ENCODE assay signal across 1 cellular context in the genomic region with DNA sequence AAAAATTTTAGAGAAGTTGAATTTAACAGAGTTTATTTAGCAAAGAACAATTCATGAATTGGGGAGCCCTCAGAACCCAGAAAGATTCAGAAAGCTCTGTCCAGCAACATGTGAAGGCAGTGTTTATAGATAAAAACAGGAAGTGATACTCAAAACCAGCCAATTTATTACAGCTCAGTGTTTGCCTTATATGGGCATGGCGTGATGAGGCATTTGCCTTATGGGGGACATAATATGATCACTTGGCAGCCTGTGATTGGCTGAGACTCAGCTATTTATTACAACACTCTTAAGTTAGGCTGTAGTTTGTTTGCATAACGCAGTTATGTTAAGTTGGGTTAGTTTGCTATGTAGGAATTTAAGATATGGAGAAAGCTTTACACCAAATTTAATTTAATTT.
TF ChIP-seq lines count a peak whose summit lies in the region.

No MANE protein-coding gene starts in this region.

TF ChIP-seq in GM12878, 131 proteins besides CTCF, POLR2A, EP300 and RAD21 (continues in another document):
- TF ChIP-seq FOXM1 (IDR thresholded peaks at IDR 0.05; ENCODE audit: low read depth, low read length) (peak; percentile 13; the same call in 1 of the 2 replicates), RB1 (IDR thresholded peaks at IDR 0.05; ENCODE audit: borderline replicate concordance) (no peak), SIX5 (IDR thresholded peaks at IDR 0.05; ENCODE audit: low read depth, low read length, severe bottlenecking) (no peak), CHD4 (IDR thresholded peaks at IDR 0.05) (no peak), RFX5 (IDR thresholded peaks at IDR 0.05; ENCODE audit: low read depth, low read length) (no peak), ETV6 (conservative IDR thresholded peaks at IDR 0.05 in 1 of 2, IDR thresholded peaks at IDR 0.05 in 1 of 2; ENCODE audit: borderline replicate concordance in 1 of 2, low read depth in 1 of 2) (no peak), HDAC2 (IDR thresholded peaks at IDR 0.05) (no peak), E2F8 (IDR thresholded peaks at IDR 0.05; ENCODE audit: low read depth, partially characterized antibody) (no peak), ZBTB33 (IDR thresholded peaks at IDR 0.05) (peak; percentile 96), CBX5 (IDR thresholded peaks at IDR 0.05; ENCODE audit: low read depth) (no peak), BMI1 (IDR thresholded peaks at IDR 0.05; ENCODE audit: borderline replicate concordance) (no peak; the same call in 1 of the 2 replicates), HDAC6 (IDR thresholded peaks at IDR 0.05; ENCODE audit: unreplicated experiment) (no peak), PRDM15 (CRISPR knock-in tag; IDR thresholded peaks at IDR 0.05) (no peak), SUZ12 (IDR thresholded peaks at IDR 0.05; ENCODE audit: unreplicated experiment) (no peak), SPI1 (IDR thresholded peaks at IDR 0.05; ENCODE audit: borderline replicate concordance, insufficient read depth, low read depth, low read length) (peak; percentile 99), EGR1 (IDR thresholded peaks at IDR 0.05; ENCODE audit: borderline replicate concordance in 1 of 2, low read depth in 2 of 2, low read length in 2 of 2) (no peak), EED (IDR thresholded peaks at IDR 0.05; ENCODE audit: low read depth) (no peak), DPF2 (IDR thresholded peaks at IDR 0.05) (peak; percentile 31; the same call in 1 of the 2 replicates), MEF2A (IDR thresholded peaks at IDR 0.05; ENCODE audit: insufficient read depth, low read depth, low read length) (no peak), SMAD1 (IDR thresholded peaks at IDR 0.05; ENCODE audit: low read depth, partially characterized antibody) (peak; percentile 29), NFIC (IDR thresholded peaks at IDR 0.05; ENCODE audit: low read depth, low read length) (0 out of 2 replicates have a peak, but pooled peaks have one; percentile 17), ZBED1 (IDR thresholded peaks at IDR 0.05; ENCODE audit: borderline replicate concordance) (no peak), MTA2 (IDR thresholded peaks at IDR 0.05; ENCODE audit: low read depth) (0 out of 2 replicates have a peak, but pooled peaks have one; percentile 28), IRF4 (IDR thresholded peaks at IDR 0.05; ENCODE audit: low read depth, low read length) (peak; percentile 75; the same call in 1 of the 2 replicates), ZNF622 (IDR thresholded peaks at IDR 0.05) (no peak), CEBPZ (IDR thresholded peaks at IDR 0.05; ENCODE audit: low read depth, low read length) (no peak), SREBF1 (IDR thresholded peaks at IDR 0.05; ENCODE audit: low read length) (no peak), KLF5 (IDR thresholded peaks at IDR 0.05; ENCODE audit: partially characterized antibody) (no peak), CREM (IDR thresholded peaks at IDR 0.05; ENCODE audit: low read depth) (peak; percentile 46; the same call in 1 of the 2 replicates), RELA (IDR thresholded peaks at IDR 0.05; ENCODE audit: borderline replicate concordance, partially characterized antibody) (no peak), IKZF1 (conservative IDR thresholded peaks at IDR 0.05) (no peak)
- TF ChIP-seq, protein P1, sequence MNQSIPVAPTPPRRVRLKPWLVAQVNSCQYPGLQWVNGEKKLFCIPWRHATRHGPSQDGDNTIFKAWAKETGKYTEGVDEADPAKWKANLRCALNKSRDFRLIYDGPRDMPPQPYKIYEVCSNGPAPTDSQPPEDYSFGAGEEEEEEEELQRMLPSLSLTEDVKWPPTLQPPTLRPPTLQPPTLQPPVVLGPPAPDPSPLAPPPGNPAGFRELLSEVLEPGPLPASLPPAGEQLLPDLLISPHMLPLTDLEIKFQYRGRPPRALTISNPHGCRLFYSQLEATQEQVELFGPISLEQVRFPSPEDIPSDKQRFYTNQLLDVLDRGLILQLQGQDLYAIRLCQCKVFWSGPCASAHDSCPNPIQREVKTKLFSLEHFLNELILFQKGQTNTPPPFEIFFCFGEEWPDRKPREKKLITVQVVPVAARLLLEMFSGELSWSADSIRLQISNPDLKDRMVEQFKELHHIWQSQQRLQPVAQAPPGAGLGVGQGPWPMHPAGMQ (IDR thresholded peaks at IDR 0.05; ENCODE audit: borderline replicate concordance), result no peak
- TF ChIP-seq, protein P2, sequence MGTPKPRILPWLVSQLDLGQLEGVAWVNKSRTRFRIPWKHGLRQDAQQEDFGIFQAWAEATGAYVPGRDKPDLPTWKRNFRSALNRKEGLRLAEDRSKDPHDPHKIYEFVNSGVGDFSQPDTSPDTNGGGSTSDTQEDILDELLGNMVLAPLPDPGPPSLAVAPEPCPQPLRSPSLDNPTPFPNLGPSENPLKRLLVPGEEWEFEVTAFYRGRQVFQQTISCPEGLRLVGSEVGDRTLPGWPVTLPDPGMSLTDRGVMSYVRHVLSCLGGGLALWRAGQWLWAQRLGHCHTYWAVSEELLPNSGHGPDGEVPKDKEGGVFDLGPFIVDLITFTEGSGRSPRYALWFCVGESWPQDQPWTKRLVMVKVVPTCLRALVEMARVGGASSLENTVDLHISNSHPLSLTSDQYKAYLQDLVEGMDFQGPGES (IDR thresholded peaks at IDR 0.05), result no peak
- TF ChIP-seq, protein P3, sequence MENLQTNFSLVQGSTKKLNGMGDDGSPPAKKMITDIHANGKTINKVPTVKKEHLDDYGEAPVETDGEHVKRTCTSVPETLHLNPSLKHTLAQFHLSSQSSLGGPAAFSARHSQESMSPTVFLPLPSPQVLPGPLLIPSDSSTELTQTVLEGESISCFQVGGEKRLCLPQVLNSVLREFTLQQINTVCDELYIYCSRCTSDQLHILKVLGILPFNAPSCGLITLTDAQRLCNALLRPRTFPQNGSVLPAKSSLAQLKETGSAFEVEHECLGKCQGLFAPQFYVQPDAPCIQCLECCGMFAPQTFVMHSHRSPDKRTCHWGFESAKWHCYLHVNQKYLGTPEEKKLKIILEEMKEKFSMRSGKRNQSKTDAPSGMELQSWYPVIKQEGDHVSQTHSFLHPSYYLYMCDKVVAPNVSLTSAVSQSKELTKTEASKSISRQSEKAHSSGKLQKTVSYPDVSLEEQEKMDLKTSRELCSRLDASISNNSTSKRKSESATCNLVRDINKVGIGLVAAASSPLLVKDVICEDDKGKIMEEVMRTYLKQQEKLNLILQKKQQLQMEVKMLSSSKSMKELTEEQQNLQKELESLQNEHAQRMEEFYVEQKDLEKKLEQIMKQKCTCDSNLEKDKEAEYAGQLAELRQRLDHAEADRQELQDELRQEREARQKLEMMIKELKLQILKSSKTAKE (IDR thresholded peaks at IDR 0.05; ENCODE audit: low read depth, poor library complexity, severe bottlenecking), result peak; percentile 41
- TF ChIP-seq, protein P4, sequence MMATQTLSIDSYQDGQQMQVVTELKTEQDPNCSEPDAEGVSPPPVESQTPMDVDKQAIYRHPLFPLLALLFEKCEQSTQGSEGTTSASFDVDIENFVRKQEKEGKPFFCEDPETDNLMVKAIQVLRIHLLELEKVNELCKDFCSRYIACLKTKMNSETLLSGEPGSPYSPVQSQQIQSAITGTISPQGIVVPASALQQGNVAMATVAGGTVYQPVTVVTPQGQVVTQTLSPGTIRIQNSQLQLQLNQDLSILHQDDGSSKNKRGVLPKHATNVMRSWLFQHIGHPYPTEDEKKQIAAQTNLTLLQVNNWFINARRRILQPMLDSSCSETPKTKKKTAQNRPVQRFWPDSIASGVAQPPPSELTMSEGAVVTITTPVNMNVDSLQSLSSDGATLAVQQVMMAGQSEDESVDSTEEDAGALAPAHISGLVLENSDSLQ (IDR thresholded peaks at IDR 0.05), result 0 out of 2 replicates have a peak, but pooled peaks have one; percentile 20
- TF ChIP-seq, protein P5, sequence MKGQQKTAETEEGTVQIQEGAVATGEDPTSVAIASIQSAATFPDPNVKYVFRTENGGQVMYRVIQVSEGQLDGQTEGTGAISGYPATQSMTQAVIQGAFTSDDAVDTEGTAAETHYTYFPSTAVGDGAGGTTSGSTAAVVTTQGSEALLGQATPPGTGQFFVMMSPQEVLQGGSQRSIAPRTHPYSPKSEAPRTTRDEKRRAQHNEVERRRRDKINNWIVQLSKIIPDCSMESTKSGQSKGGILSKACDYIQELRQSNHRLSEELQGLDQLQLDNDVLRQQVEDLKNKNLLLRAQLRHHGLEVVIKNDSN (IDR thresholded peaks at IDR 0.05; ENCODE audit: borderline replicate concordance, extremely low read length, insufficient read depth, low read depth, low read length), result no peak
- TF ChIP-seq, protein P6, sequence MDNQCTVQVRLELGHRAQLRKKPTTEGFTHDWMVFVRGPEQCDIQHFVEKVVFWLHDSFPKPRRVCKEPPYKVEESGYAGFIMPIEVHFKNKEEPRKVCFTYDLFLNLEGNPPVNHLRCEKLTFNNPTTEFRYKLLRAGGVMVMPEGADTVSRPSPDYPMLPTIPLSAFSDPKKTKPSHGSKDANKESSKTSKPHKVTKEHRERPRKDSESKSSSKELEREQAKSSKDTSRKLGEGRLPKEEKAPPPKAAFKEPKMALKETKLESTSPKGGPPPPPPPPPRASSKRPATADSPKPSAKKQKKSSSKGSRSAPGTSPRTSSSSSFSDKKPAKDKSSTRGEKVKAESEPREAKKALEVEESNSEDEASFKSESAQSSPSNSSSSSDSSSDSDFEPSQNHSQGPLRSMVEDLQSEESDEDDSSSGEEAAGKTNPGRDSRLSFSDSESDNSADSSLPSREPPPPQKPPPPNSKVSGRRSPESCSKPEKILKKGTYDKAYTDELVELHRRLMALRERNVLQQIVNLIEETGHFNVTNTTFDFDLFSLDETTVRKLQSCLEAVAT (IDR thresholded peaks at IDR 0.05), result peak; percentile 72
